8 cellular contexts compared by ENCODE assay signal in the genomic region with DNA sequence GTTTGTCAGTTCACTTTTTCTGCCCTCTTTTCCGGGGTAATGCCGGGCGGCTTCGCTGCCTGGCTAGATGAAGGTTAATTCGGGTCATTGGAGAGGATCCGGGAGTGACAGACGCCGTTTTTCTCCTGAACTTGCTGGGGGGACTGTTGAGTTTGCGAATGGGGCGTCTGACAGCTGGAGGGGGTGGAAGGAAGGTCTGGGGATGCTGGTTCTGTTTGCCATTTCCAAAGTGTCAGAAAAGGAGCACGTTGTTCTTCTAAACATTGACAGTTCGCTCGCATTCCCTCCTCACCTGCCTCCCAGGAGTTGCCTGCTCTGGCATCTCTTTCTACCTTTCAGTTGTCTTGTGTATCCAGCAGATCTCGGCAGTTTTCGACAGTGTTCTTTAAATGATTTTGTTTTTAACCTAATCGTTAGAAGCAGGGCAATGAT. TPM values are rescaled to one million over a fixed set of nuclear protein-coding genes. Genes with fewer than 3 reads are reported as not detected.
DNase-seq lines count a peak whose midpoint lies in the region; ATAC-seq and TF ChIP-seq lines count a peak whose summit lies in the region.

No MANE protein-coding gene starts in this region.

- peak overlapping the region; percentile 75 for H2AFZ ChIP-seq in osteoblast (ENCODE audit: low read length)

- H3K36me3 Mint-ChIP-seq in activated naive CD4-positive, alpha-beta T cell treated with anti-CD3 and anti-CD28 coated beads, Interleukin-2, amount 50 U/mL, for 24 hours: peaks cover 24% of the 10 kb centered on the region

- peak overlapping the region; percentile 78 for H3K4me2 ChIP-seq in osteoblast (ENCODE audit: insufficient read depth, low read length)

- peaks cover 13% of the 10 kb centered on the region for H4K20me1 ChIP-seq in osteoblast (ENCODE audit: insufficient read depth, low read length)

- no peak for ATAC-seq in HG03565 (IDR thresholded peaks at IDR 0.05; ENCODE audit: unreplicated experiment)

- peaks cover 76% of the 10 kb centered on the region for H3K79me2 ChIP-seq in osteoblast (ENCODE audit: insufficient read depth, low read length)

- no peak for TF ChIP-seq EP300 in esophagus muscularis mucosa (IDR thresholded peaks at IDR 0.05)

- WGBS in esophagus muscularis mucosa: 0% methylated on average over 13 of the region's 16 CpGs

- no peaks in the 10 kb centered on the region for H3K9me3 ChIP-seq in SJSA1 (replicated peaks)
- no peaks in the 10 kb centered on the region for H3K9me3 ChIP-seq in esophagus muscularis mucosa
- no peaks in the 10 kb centered on the region for H3K9me3 ChIP-seq in osteoblast (ENCODE audit: low read depth, low read length)

- H3K27ac ChIP-seq in SJSA1 (peak overlapping the region; percentile 51), esophagus muscularis mucosa (replicated peaks in 1 of 4) (peak overlapping the region; percentile 90 to 98 (median 96)), osteoblast (ENCODE audit: low read depth, low read length) (peak overlapping the region; percentile 71)

- H3K4me1 Mint-ChIP-seq in activated naive CD4-positive, alpha-beta T cell treated with anti-CD3 and anti-CD28 coated beads, Interleukin-2, amount 50 U/mL, for 24 hours: peaks cover 69% of the 10 kb centered on the region

- peak overlapping the region; percentile 99 for H3K27ac Mint-ChIP-seq in activated naive CD4-positive, alpha-beta T cell treated with anti-CD3 and anti-CD28 coated beads, Interleukin-2, amount 50 U/mL, for 24 hours

- TF ChIP-seq POLR2A in esophagus muscularis mucosa (IDR thresholded peaks at IDR 0.05; ENCODE audit: low read depth): no peak

- H3K36me3 ChIP-seq in SJSA1: peaks cover 14% of the 10 kb centered on the region; the same call in 1 of the 2 replicates
- peaks cover 0 to 7% (median 0%) of the 10 kb centered on the region in 4 donors for H3K36me3 ChIP-seq in esophagus muscularis mucosa
- H3K36me3 ChIP-seq in osteoblast (ENCODE audit: insufficient read depth, low read length): no peaks in the 10 kb centered on the region

- H3K27me3 ChIP-seq in SJSA1 (replicated peaks) (no peaks in the 10 kb centered on the region), esophagus muscularis mucosa (no peaks in the 10 kb centered on the region), osteoblast (ENCODE audit: insufficient read depth, low read length) (no peaks in the 10 kb centered on the region)

- TF ChIP-seq CTCF in esophagus muscularis mucosa (IDR thresholded peaks at IDR 0.05): no peak
- TF ChIP-seq CTCF in osteoblast (IDR thresholded peaks at IDR 0.05; ENCODE audit: extremely low read depth, low read depth, low read length): no peak

- H3K4me1 ChIP-seq in SJSA1 (replicated peaks) (peaks cover 23% of the 10 kb centered on the region), esophagus muscularis mucosa (peaks cover 28 to 66% (median 57%) of the 10 kb centered on the region in 4 donors), osteoblast (ENCODE audit: insufficient read depth, low read length) (peaks cover 35% of the 10 kb centered on the region)

- H3K27me3 Mint-ChIP-seq in activated naive CD4-positive, alpha-beta T cell treated with anti-CD3 and anti-CD28 coated beads, Interleukin-2, amount 50 U/mL, for 24 hours: no peaks in the 10 kb centered on the region

- no peaks in the 10 kb centered on the region for H3K9me3 Mint-ChIP-seq in activated naive CD4-positive, alpha-beta T cell treated with anti-CD3 and anti-CD28 coated beads, Interleukin-2, amount 50 U/mL, for 24 hours

- H3K4me3 ChIP-seq in SJSA1: peak overlapping the region; percentile 66
- H3K4me3 ChIP-seq in esophagus muscularis mucosa: peak overlapping the region; percentile 70 to 84 (median 79)
- H3K4me3 ChIP-seq in osteoblast (ENCODE audit: insufficient read depth, low read length): peak overlapping the region; percentile 88

- DNase-seq in activated naive CD4-positive, alpha-beta T cell treated with anti-CD3 and anti-CD28 coated beads, Interleukin-2, amount 50 U/mL, for 16 hours: no peak
- no peak for DNase-seq in SJSA1 (ENCODE audit: low read depth in 1 of 2, low spot score in 2 of 2)
- no peak for DNase-seq in esophagus muscularis mucosa (ENCODE audit: extremely low spot score)
- DNase-seq in osteoblast (ENCODE audit: insufficient read length, low spot score, missing footprints): peak; percentile 84
- no peak for DNase-seq in DMS 273 treated with DMSO at 0.1 percent for 48 hours (lab: John Stamatoyannopoulos, UW)
- DNase-seq in GDM1 (lab: John Stamatoyannopoulos, UW): no peak

- intact Hi-C loops in esophagus muscularis mucosa (cut with DNase I): loop anchor here (5.0 kb wide), 2 partner anchors 57 to 98 kb away; a partner anchor contains a TSS

- peak overlapping the region; percentile 99 for H3K4me3 Mint-ChIP-seq in activated naive CD4-positive, alpha-beta T cell treated with anti-CD3 and anti-CD28 coated beads, Interleukin-2, amount 50 U/mL, for 24 hours

RNA-seq across cellular contexts. Expression of a gene that starts 0.8 kb away (rescaled TPM):
- total RNA-seq in SJSA1 (2014; rRNA removed; shearing (Covaris generic)): 79.7 and 181 TPM in 2 replicates
- total RNA-seq in esophagus muscularis mucosa (100 to 1,000 TPM in 1 of 4 donors, 10 to 100 TPM in 3; 34.5 to 124 (median 67.5) TPM), osteoblast (87.9 and 94.3 TPM in 2 replicates)

RNA-seq across cellular contexts. Expression of a gene that starts 57.3 kb away (rescaled TPM):
- 76.2 and 95.2 TPM in 2 replicates for total RNA-seq in SJSA1 (2014; rRNA removed; shearing (Covaris generic))
- total RNA-seq in esophagus muscularis mucosa: 100 to 1,000 TPM; 113 to 176 (median 154) TPM
- 230 and 238 TPM in 2 replicates for total RNA-seq in osteoblast

RNA-seq across cellular contexts. Expression of a gene that starts 57.6 kb away (rescaled TPM):
- 93.9 and 225 TPM in 2 replicates for total RNA-seq in SJSA1 (2014; rRNA removed; shearing (Covaris generic))
- total RNA-seq in esophagus muscularis mucosa: 100 to 1,000 TPM; 117 to 177 (median 144) TPM
- 97.5 and 124 TPM in 2 replicates for total RNA-seq in osteoblast
